In genomic region chr10:78339251-78339650, GRCh38 we compare ENCODE assay signal across 1 cellular context.
TF ChIP-seq lines count a peak whose summit lies in the region.

No MANE protein-coding gene starts in this region.

TF ChIP-seq in GM23338, 12 proteins besides CTCF, POLR2A, EP300 and RAD21 (continued from another document):
- TF ChIP-seq ZNF462 (CRISPR knock-in tag; IDR thresholded peaks at IDR 0.05) (no peak), STAT1 (IDR thresholded peaks at IDR 0.05; ENCODE audit: unreplicated experiment) (no peak), ETS1 (IDR thresholded peaks at IDR 0.05) (no peak), POLR2AphosphoS5 (IDR thresholded peaks at IDR 0.05; ENCODE audit: low read depth) (no peak)
